10 cellular contexts compared by ENCODE assay signal in genomic region chr3:140206196-140207040, GRCh38.
A peak's percentile ranks its signal among the peaks of the same experiment; 100 is the strongest.
DNase-seq lines count a peak whose midpoint lies in the region; ATAC-seq and TF ChIP-seq lines count a peak whose summit lies in the region.
"Had no signal": no experiment of that assay in that cellular context is flagged by ENCODE, and none has a peak within 500 bp of the region (broad histone marks: within the 10 kb centered on the region; RNA-seq: fewer than 3 reads in every experiment).

No MANE protein-coding gene starts in this region.

- no peaks in the 10 kb centered on the region for H4K20me1 ChIP-seq in PC-9 (ENCODE audit: insufficient read depth)

- POLR2A ChIA-PET in PC-9 (lab: Charles Lee; ENCODE audit: unreplicated experiment), result no interaction called here

- peak overlapping the region; percentile 59 for H3K27ac Mint-ChIP-seq in glutamatergic neuron (ENCODE audit: unreplicated experiment)
- no peak overlapping the region for H3K27ac Mint-ChIP-seq in type B pancreatic cell
- H3K27ac Mint-ChIP-seq: activated naive CD8-positive, alpha-beta T cell treated with anti-CD3 and anti-CD28 coated beads, Interleukin-2, amount 50 U/mL, for 24 hours; naive thymus-derived CD4-positive, alpha-beta T cell had no signal

- no peak overlapping the region for H3K4me3 Mint-ChIP-seq in glutamatergic neuron (ENCODE audit: unreplicated experiment)
- no peak overlapping the region for H3K4me3 Mint-ChIP-seq in type B pancreatic cell
- H3K4me3 Mint-ChIP-seq: activated naive CD8-positive, alpha-beta T cell treated with anti-CD3 and anti-CD28 coated beads, Interleukin-2, amount 50 U/mL, for 24 hours; naive thymus-derived CD4-positive, alpha-beta T cell had no signal

- H3F3A ChIP-seq in PC-9 (ENCODE audit: insufficient read depth, low read depth), result no peaks in the 10 kb centered on the region

- no peak overlapping the region for H3K4me3 ChIP-seq in PC-9

- H3K36me3 Mint-ChIP-seq in glutamatergic neuron (ENCODE audit: unreplicated experiment), result peaks cover 4% of the 10 kb centered on the region
- no peaks in the 10 kb centered on the region for H3K36me3 Mint-ChIP-seq in type B pancreatic cell
- H3K36me3 Mint-ChIP-seq: naive thymus-derived CD4-positive, alpha-beta T cell had no signal

- TF ChIP-seq CTCF in PC-9 (conservative IDR thresholded peaks at IDR 0.05), result 0 out of 2 replicates have a peak, but pooled peaks have one; percentile 16
- TF ChIP-seq CTCF in glutamatergic neuron (IDR thresholded peaks at IDR 0.05; ENCODE audit: partially characterized antibody, unreplicated experiment), result no peak
- TF ChIP-seq CTCF in type B pancreatic cell (conservative IDR thresholded peaks at IDR 0.05), result peak; percentile 49

- intact Hi-C loops in PC-9 (cut with micrococcal nuclease; ENCODE audit: unreplicated experiment), result loop anchor here (5.0 kb wide), 1 partner anchor 531 kb away; no protein-coding TSS in a partner anchor

- H3K27ac ChIP-seq in PC-9, result no peak overlapping the region

- H3K4me1 Mint-ChIP-seq in glutamatergic neuron (ENCODE audit: low read depth, unreplicated experiment) (peaks cover 17% of the 10 kb centered on the region), type B pancreatic cell (ENCODE audit: unreplicated experiment) (no peaks in the 10 kb centered on the region)
- H3K4me1 Mint-ChIP-seq: activated naive CD8-positive, alpha-beta T cell treated with anti-CD3 and anti-CD28 coated beads, Interleukin-2, amount 50 U/mL, for 24 hours had no signal

- no peaks in the 10 kb centered on the region for H3K9me3 ChIP-seq in PC-9 (ENCODE audit: insufficient read depth, low read depth)

- ATAC-seq in GM19467 (IDR thresholded peaks at IDR 0.05; ENCODE audit: unreplicated experiment), result no peak
- ATAC-seq: activated naive CD8-positive, alpha-beta T cell treated with anti-CD3 and anti-CD28 coated beads, Interleukin-2, amount 50 U/mL, for 24 hours; naive thymus-derived CD4-positive, alpha-beta T cell had no signal

- H3K4me1 ChIP-seq in PC-9 (replicated peaks; ENCODE audit: insufficient read depth), result no peaks in the 10 kb centered on the region

- BruUV-seq in PC-9 (replicated peaks; lab: Mats Ljungman, UMichigan), result no TSS peak

- H3K27me3 Mint-ChIP-seq in glutamatergic neuron (ENCODE audit: unreplicated experiment) (peaks cover 2% of the 10 kb centered on the region), type B pancreatic cell (peaks cover 54% of the 10 kb centered on the region)

- H3K9me3 Mint-ChIP-seq in glutamatergic neuron (ENCODE audit: unreplicated experiment) (peaks cover 2% of the 10 kb centered on the region), type B pancreatic cell (no peaks in the 10 kb centered on the region)
- H3K9me3 Mint-ChIP-seq: activated naive CD8-positive, alpha-beta T cell treated with anti-CD3 and anti-CD28 coated beads, Interleukin-2, amount 50 U/mL, for 24 hours had no signal

- no peaks in the 10 kb centered on the region for H3K36me3 ChIP-seq in PC-9 (ENCODE audit: low read depth)

- H3K27me3 ChIP-seq in PC-9 (ENCODE audit: insufficient read depth, low read depth), result no peaks in the 10 kb centered on the region

- H3K9me2 ChIP-seq in PC-9 (ENCODE audit: insufficient read depth), result no peaks in the 10 kb centered on the region

- CTCF ChIA-PET in PC-9 (lab: Charles Lee), result no interaction called here

- DNase-seq in SIG-M5 treated with dmso at 0.1 percent for 504 hours (lab: John Stamatoyannopoulos, UW; ENCODE audit: unreplicated experiment) (peak; percentile 5), SIG-M5 (lab: John Stamatoyannopoulos, UW) (no peak), PC-9 (peak in 1 of 2 experiments; percentile 6), glutamatergic neuron (no peak), type B pancreatic cell (ENCODE audit: extremely low spot score, unreplicated experiment) (no peak), NCI-H774 (lab: John Stamatoyannopoulos, UW) (no peak), SW 1271 (lab: John Stamatoyannopoulos, UW) (no peak)
- DNase-seq: activated naive CD8-positive, alpha-beta T cell treated with anti-CD3 and anti-CD28 coated beads, Interleukin-2, amount 50 U/mL, for 24 hours; naive thymus-derived CD4-positive, alpha-beta T cell had no signal

- H3K79me2 ChIP-seq in PC-9 (ENCODE audit: low read depth), result no peaks in the 10 kb centered on the region

- H3K4me2 ChIP-seq in PC-9, result no peak overlapping the region

- H2AFZ ChIP-seq in PC-9, result no peak overlapping the region
